7 cellular contexts compared by ENCODE assay signal in genomic region chr3:30605706-30606300, GRCh38. TPM values are rescaled to one million over a fixed set of nuclear protein-coding genes. Genes with fewer than 3 reads are reported as not detected.
DNase-seq lines count a peak whose midpoint lies in the region; ATAC-seq lines count a peak whose summit lies in the region.

No MANE protein-coding gene starts in this region.

- H3K9me3 Mint-ChIP-seq in activated naive CD8-positive, alpha-beta T cell (ENCODE audit: low read depth) = no peaks in the 10 kb centered on the region
- H3K9me3 Mint-ChIP-seq in immature natural killer cell = no peaks in the 10 kb centered on the region
- no peaks in the 10 kb centered on the region for H3K9me3 Mint-ChIP-seq in stimulated activated memory B cell treated with anti-CD40 and anti-IgM and Interleukin-4, amounts not matched to agents 10 μg/mL and 1 μg/mL and 100 μg/mL, for 72 hours

- H3K36me3 ChIP-seq in HUES48 (ENCODE audit: control insufficient read depth, insufficient read depth, low read length) = no peaks in the 10 kb centered on the region

- H3K4me1 Mint-ChIP-seq in activated naive CD8-positive, alpha-beta T cell (ENCODE audit: low read depth) = peaks cover 60% of the 10 kb centered on the region
- peaks cover 58 to 67% of the 10 kb centered on the region in 2 donors for H3K4me1 Mint-ChIP-seq in immature natural killer cell
- peaks cover 68% of the 10 kb centered on the region for H3K4me1 Mint-ChIP-seq in stimulated activated memory B cell treated with anti-CD40 and anti-IgM and Interleukin-4, amounts not matched to agents 10 μg/mL and 1 μg/mL and 100 μg/mL, for 72 hours

- ATAC-seq in stimulated activated memory B cell treated with anti-CD40 and anti-IgM and Interleukin-4, amounts not matched to agents 10 μg/mL and 1 μg/mL and 100 μg/mL, for 72 hours = no peak

- no peaks in the 10 kb centered on the region for H3K9me3 ChIP-seq in HUES48 (ENCODE audit: control insufficient read depth, insufficient read depth, low read length)

- no peaks in the 10 kb centered on the region for H3K27me3 Mint-ChIP-seq in activated naive CD8-positive, alpha-beta T cell
- peaks cover 4 to 21% (median 5%) of the 10 kb centered on the region in 3 donors for H3K27me3 Mint-ChIP-seq in immature natural killer cell (ENCODE audit: low read depth in 3 of 3)
- H3K27me3 Mint-ChIP-seq in stimulated activated memory B cell treated with anti-CD40 and anti-IgM and Interleukin-4, amounts not matched to agents 10 μg/mL and 1 μg/mL and 100 μg/mL, for 72 hours = no peaks in the 10 kb centered on the region

- H3K27ac Mint-ChIP-seq in activated naive CD8-positive, alpha-beta T cell = peak overlapping the region; percentile 95
- H3K27ac Mint-ChIP-seq in immature natural killer cell = peak overlapping the region; percentile 84 to 98 (median 96)
- H3K27ac Mint-ChIP-seq in stimulated activated memory B cell treated with anti-CD40 and anti-IgM and Interleukin-4, amounts not matched to agents 10 μg/mL and 1 μg/mL and 100 μg/mL, for 72 hours = peak overlapping the region; percentile 87

- H3K36me3 Mint-ChIP-seq in activated naive CD8-positive, alpha-beta T cell = peaks cover 16% of the 10 kb centered on the region
- H3K36me3 Mint-ChIP-seq in immature natural killer cell = no peaks in the 10 kb centered on the region
- peaks cover 9% of the 10 kb centered on the region for H3K36me3 Mint-ChIP-seq in stimulated activated memory B cell treated with anti-CD40 and anti-IgM and Interleukin-4, amounts not matched to agents 10 μg/mL and 1 μg/mL and 100 μg/mL, for 72 hours

- H3K4me3 Mint-ChIP-seq in activated naive CD8-positive, alpha-beta T cell = peak overlapping the region; percentile 96
- H3K4me3 Mint-ChIP-seq in immature natural killer cell = peak overlapping the region; percentile 92 to 98 (median 97)
- H3K4me3 Mint-ChIP-seq in stimulated activated memory B cell treated with anti-CD40 and anti-IgM and Interleukin-4, amounts not matched to agents 10 μg/mL and 1 μg/mL and 100 μg/mL, for 72 hours = peak overlapping the region; percentile 97

- peak overlapping the region; percentile 82 for H3K4me3 ChIP-seq in HUES48 (ENCODE audit: low read depth, low read length)

- H3K9ac ChIP-seq in HUES48 (ENCODE audit: low read depth, low read length) = peak overlapping the region; percentile 63; the same call in 1 of the 2 replicates

- peaks cover 13% of the 10 kb centered on the region for H3K27me3 ChIP-seq in HUES48 (ENCODE audit: control insufficient read depth, insufficient read depth, low read length)

- DNase-seq in immature natural killer cell (no peak), islet precursor cell (no peak), SKM-1 (lab: John Stamatoyannopoulos, UW; ENCODE audit: unreplicated experiment) (no peak), NCI-H1436 (lab: John Stamatoyannopoulos, UW) (no peak)

- peaks cover 10% of the 10 kb centered on the region for H3K4me1 ChIP-seq in HUES48 (ENCODE audit: control insufficient read depth, insufficient read depth, low read length)

- peak overlapping the region; percentile 69 for H3K27ac ChIP-seq in HUES48 (ENCODE audit: low read depth, low read length)

RNA-seq across cellular contexts. Expression of gene TGFBR2, which starts 0.6 kb away (rescaled TPM):
- polyA plus RNA-seq in immature natural killer cell = 100 to 1,000 TPM in 1 of 3 donors, 10 to 100 TPM in 2; 36.8 to 101 (median 43.6) TPM
